In genomic region chr1:44031051-44031899, GRCh38 we compare ENCODE assay signal across 8 cellular contexts. TPM values are rescaled to one million over a fixed set of nuclear protein-coding genes. Genes with fewer than 3 reads are reported as not detected.
DNase-seq lines count a peak whose midpoint lies in the region; ATAC-seq and TF ChIP-seq lines count a peak whose summit lies in the region.

Gene SLC6A9 (minus strand): TSS chr1:44031462. CDS start chr1:44024277, 7,185 bp downstream.

- H3K4me1 ChIP-seq in BLaER1 treated with 17β-estradiol and CSF1 and Interleukin-3, amounts not matched to agents 10 nM and 100 nM: peaks cover 10 to 48% (median 30%) of the 10 kb centered on the region in 10 experiments
- H3K4me1 ChIP-seq in right lobe of liver: peaks cover 0 to 3% (median 0%) of the 10 kb centered on the region in 4 donors

- no peak for TF ChIP-seq POLR2A in right lobe of liver (IDR thresholded peaks at IDR 0.05)

- ATAC-seq in right lobe of liver: peak; percentile 5 to 43 (median 12)
- ATAC-seq in GM19035 (IDR thresholded peaks at IDR 0.05; ENCODE audit: unreplicated experiment): no peak

- no peak for TF ChIP-seq CTCF in choroid plexus epithelial cell (conservative IDR thresholded peaks at IDR 0.05; ENCODE audit: low read depth, low read length)
- no peak for TF ChIP-seq CTCF in right lobe of liver (IDR thresholded peaks at IDR 0.05)

- no peaks in the 10 kb centered on the region for H3K9me3 ChIP-seq in BLaER1 treated with 17β-estradiol and CSF1 and Interleukin-3, amounts not matched to agents 10 nM and 100 nM (replicated peaks in 1 of 11)
- no peaks in the 10 kb centered on the region for H3K9me3 ChIP-seq in right lobe of liver

- H3K27ac ChIP-seq in BLaER1 treated with 17β-estradiol and CSF1 and Interleukin-3, amounts not matched to agents 10 nM and 100 nM: peak within 1 kb of the TSS in 10 of 11 experiments; percentile 75 to 96 (median 88); a peak in 19 of 22 replicates
- peak within 1 kb of the TSS in 2 of 3 donors; percentile 4 to 70 for H3K27ac ChIP-seq in right lobe of liver

- peak within 1 kb of the TSS; percentile 79 to 96 (median 83) for H3K9ac ChIP-seq in BLaER1 treated with 17β-estradiol and CSF1 and Interleukin-3, amounts not matched to agents 10 nM and 100 nM

- intact Hi-C loops in right lobe of liver (cut with DNase I): no loop called here

- peak within 1 kb of the TSS; percentile 95 to 100 (median 97) for H3K4me2 ChIP-seq in BLaER1 treated with 17β-estradiol and CSF1 and Interleukin-3, amounts not matched to agents 10 nM and 100 nM

- no peaks in the 10 kb centered on the region for H3K36me3 ChIP-seq in BLaER1 treated with 17β-estradiol and CSF1 and Interleukin-3, amounts not matched to agents 10 nM and 100 nM
- H3K36me3 ChIP-seq in right lobe of liver: no peaks in the 10 kb centered on the region

- WGBS in right lobe of liver (ENCODE audit: insufficient coverage, low coverage, low lambda C conversion rate, missing lambda C conversion rate): 7% methylated on average over 33 of the region's 55 CpGs

- H3K4me3 ChIP-seq in BLaER1 treated with 17β-estradiol and CSF1 and Interleukin-3, amounts not matched to agents 10 nM and 100 nM: peak within 1 kb of the TSS; percentile 75 to 87 (median 80)
- peak within 1 kb of the TSS; percentile 68 for H3K4me3 ChIP-seq in Jurkat, Clone E6-1 (ENCODE audit: low read length)
- H3K4me3 ChIP-seq in choroid plexus epithelial cell (ENCODE audit: low read depth, low read length) (peak within 1 kb of the TSS; percentile 80), right lobe of liver (peak within 1 kb of the TSS; percentile 66 to 82 (median 70))

- no peak for DNase-seq in Jurkat, Clone E6-1 (ENCODE audit: low read depth, low spot score)
- DNase-seq in activated CD4-positive, alpha-beta T cell treated with anti-CD3 and anti-CD28 coated beads for 1 hour: peak; percentile 19
- DNase-seq in choroid plexus epithelial cell (ENCODE audit: low read depth): peak; percentile 88
- DNase-seq in right lobe of liver: peak in 2 of 3 donors; percentile 38 to 55
- DNase-seq in stimulated activated CD4-positive, alpha-beta T cell treated with anti-CD3 and anti-CD28 coated beads, TNF-alpha, amount 100 ng/mL, for 24 hours (ENCODE audit: low read depth in 3 of 3): peak; percentile 22 to 53 (median 32)
- no peak for DNase-seq in T1000 (lab: John Stamatoyannopoulos, UW)

- H3K27me3 ChIP-seq in BLaER1 treated with 17β-estradiol and CSF1 and Interleukin-3, amounts not matched to agents 10 nM and 100 nM: peaks cover 10 to 22% (median 16%) of the 10 kb centered on the region in 11 experiments
- H3K27me3 ChIP-seq in right lobe of liver: no peaks in the 10 kb centered on the region

- H4K20me1 ChIP-seq in BLaER1 treated with 17β-estradiol and CSF1 and Interleukin-3, amounts not matched to agents 10 nM and 100 nM: peaks cover 0 to 6% (median 0%) of the 10 kb centered on the region in 11 experiments; a peak in 2 of 22 replicates

RNA-seq across cellular contexts. Expression of gene SLC6A9, which starts in this region (rescaled TPM):
- 2.2 TPM for polyA plus RNA-seq in Jurkat, Clone E6-1 (2012; ENCODE audit: insufficient read depth, insufficient read length)
- 1 to 10 TPM in 4 of 6 experiments, under 1 TPM in 2; 0.78 to 2.2 (median 1.9) TPM for total RNA-seq in right lobe of liver

Comparison
In these comparisons a context has a peak if more than half of its experiments do, and no peak if none do; other contexts are left out.
1. DNase-seq: peak in activated CD4-positive, alpha-beta T cell treated with anti-CD3 and anti-CD28 coated beads for 1 hour (single experiment), choroid plexus epithelial cell (single experiment), right lobe of liver (2 of 3) and stimulated activated CD4-positive, alpha-beta T cell treated with anti-CD3 and anti-CD28 coated beads, TNF-alpha, amount 100 ng/mL, for 24 hours (3 of 3); none in Jurkat, Clone E6-1 (single experiment) and T1000 (single experiment).
2. Peak in every context shown above with its lines, with median percentiles within 50 percentile points of each other: H3K4me3 ChIP-seq.